Comparison of ENCODE assay signal across 8 cellular contexts in genomic region chr1:62384276-62385005, GRCh38. TPM values are rescaled to one million over a fixed set of nuclear protein-coding genes. Genes with fewer than 3 reads are reported as not detected.
DNase-seq lines count a peak whose midpoint lies in the region; ATAC-seq and TF ChIP-seq lines count a peak whose summit lies in the region.

No MANE protein-coding gene starts in this region.

- TF ChIP-seq RAD21 in SK-N-SH (IDR thresholded peaks at IDR 0.05; ENCODE audit: low read length) = no peak

- H3K9me2 ChIP-seq in SK-N-SH (no peaks in the 10 kb centered on the region), Karpas-422 (replicated peaks; ENCODE audit: insufficient read depth, low read length) (no peaks in the 10 kb centered on the region)

- no peaks in the 10 kb centered on the region for H3K36me3 ChIP-seq in MG63
- H3K36me3 ChIP-seq in SK-N-SH (replicated peaks in 1 of 2; ENCODE audit: control insufficient read depth in 1 of 2, insufficient read depth in 2 of 2, low read length in 1 of 2) = no peaks in the 10 kb centered on the region
- H3K36me3 ChIP-seq in Karpas-422 (ENCODE audit: insufficient read depth, low read length) = no peaks in the 10 kb centered on the region

- no peak overlapping the region for H3K4me3 Mint-ChIP-seq in activated CD8-positive, alpha-beta T cell treated with anti-CD3 and anti-CD28 coated beads, Interleukin-2, amount 10 ng/mL, durations not matched to agents 7 days and 5 days

- H3K27ac ChIP-seq in AG04450 (ENCODE audit: low read depth, low read length) (peak overlapping the region; percentile 4), SK-N-SH (ENCODE audit: low read depth in 2 of 2, low read length in 1 of 2) (peak overlapping the region in 1 of 2 experiments; percentile 78; a peak in 2 of 4 replicates), Karpas-422 (ENCODE audit: low read length) (no peak overlapping the region)

- peak; percentile 80 for DNase-seq in AG04450 (ENCODE audit: low read depth, low spot score)
- peak; percentile 77 for DNase-seq in MG63
- DNase-seq in SK-N-SH = peak; percentile 80
- peak; percentile 89 for DNase-seq in iris pigment epithelial cell (ENCODE audit: low read depth)
- DNase-seq in T-helper 1 cell = no peak
- no peak for DNase-seq in Karpas-422
- no peak for DNase-seq in activated CD8-positive, alpha-beta T cell treated with anti-CD3 and anti-CD28 coated beads, Interleukin-2, amount 10 ng/mL, durations not matched to agents 7 days and 5 days
- no peak for DNase-seq in stimulated activated CD4-positive, alpha-beta T cell treated with anti-CD3 and anti-CD28 coated beads, Interleukin-4, amount 100 ng/mL, for 4 hours

- no peaks in the 10 kb centered on the region for H3K9me3 Mint-ChIP-seq in activated CD8-positive, alpha-beta T cell treated with anti-CD3 and anti-CD28 coated beads, Interleukin-2, amount 10 ng/mL, durations not matched to agents 7 days and 5 days (ENCODE audit: insufficient read depth)

- CTCF ChIA-PET in AG04450 (lab: Charles Lee) = no interaction called here
- CTCF ChIA-PET in SK-N-SH (lab: Yijun Ruan, JAX) = interaction anchor here (0.8 to 1.0 kb wide), 3 partner anchors 22 to 205 kb away, joined by 3 to 4 read pairs (median 3); no protein-coding TSS in a partner anchor
- CTCF ChIA-PET in activated CD8-positive, alpha-beta T cell treated with anti-CD3 and anti-CD28 coated beads, Interleukin-2, amount 10 ng/mL, durations not matched to agents 7 days and 5 days (lab: Charles Lee) = interaction anchor here (1.3 kb wide), 1 partner anchor 209 kb away, joined by 3 read pairs; no protein-coding TSS in a partner anchor

- H3K9me3 ChIP-seq in AG04450 (ENCODE audit: control insufficient read depth, insufficient read depth, low read length) = no peaks in the 10 kb centered on the region
- no peaks in the 10 kb centered on the region for H3K9me3 ChIP-seq in MG63
- no peaks in the 10 kb centered on the region for H3K9me3 ChIP-seq in SK-N-SH
- no peaks in the 10 kb centered on the region for H3K9me3 ChIP-seq in Karpas-422 (ENCODE audit: low read length)

- H3K27me3 Mint-ChIP-seq in activated CD8-positive, alpha-beta T cell treated with anti-CD3 and anti-CD28 coated beads, Interleukin-2, amount 10 ng/mL, durations not matched to agents 7 days and 5 days (ENCODE audit: low read depth) = no peaks in the 10 kb centered on the region

- H3K27ac Mint-ChIP-seq in activated CD8-positive, alpha-beta T cell treated with anti-CD3 and anti-CD28 coated beads, Interleukin-2, amount 10 ng/mL, durations not matched to agents 7 days and 5 days = no peak overlapping the region

- H3F3A ChIP-seq in SK-N-SH (replicated peaks; ENCODE audit: insufficient read depth) = no peaks in the 10 kb centered on the region

- no peak overlapping the region for H3K9ac ChIP-seq in SK-N-SH
- no peak overlapping the region for H3K9ac ChIP-seq in Karpas-422 (ENCODE audit: low read length)

- peak in 1 of 2 experiments; percentile 51; a peak in 1 of 4 replicates for TF ChIP-seq EP300 in SK-N-SH (IDR thresholded peaks at IDR 0.05; ENCODE audit: borderline replicate concordance in 1 of 2, low read depth in 1 of 2, low read length in 1 of 2)

- ATAC-seq in activated CD8-positive, alpha-beta T cell treated with anti-CD3 and anti-CD28 coated beads, Interleukin-2, amount 10 ng/mL, durations not matched to agents 7 days and 5 days = no peak

- H3K4me1 ChIP-seq in SK-N-SH (ENCODE audit: control insufficient read depth in 1 of 2, insufficient read depth in 2 of 2, low read depth in 1 of 2, low read length in 1 of 2) (peaks cover 9 to 15% of the 10 kb centered on the region in 2 experiments; a peak in 3 of 4 replicates), Karpas-422 (ENCODE audit: low read length) (no peaks in the 10 kb centered on the region)

- H3K36me3 Mint-ChIP-seq in activated CD8-positive, alpha-beta T cell treated with anti-CD3 and anti-CD28 coated beads, Interleukin-2, amount 10 ng/mL, durations not matched to agents 7 days and 5 days (ENCODE audit: low read depth) = no peaks in the 10 kb centered on the region

- POLR2A ChIA-PET in AG04450 (lab: Yijun Ruan, JAX) = interaction anchor here (0.6 to 1.0 kb wide), 2 partner anchors 52 to 398 kb away, joined by 3 to 5 read pairs; no protein-coding TSS in a partner anchor
- POLR2A ChIA-PET in SK-N-SH (lab: Yijun Ruan, JAX) = no interaction called here
- POLR2A ChIA-PET in activated CD8-positive, alpha-beta T cell treated with anti-CD3 and anti-CD28 coated beads, Interleukin-2, amount 10 ng/mL, durations not matched to agents 7 days and 5 days (lab: Charles Lee) = no interaction called here

- H3K27me3 ChIP-seq in AG04450 (ENCODE audit: control insufficient read depth, insufficient read depth, low read length) (peaks cover 2% of the 10 kb centered on the region), MG63 (no peaks in the 10 kb centered on the region), SK-N-SH (ENCODE audit: insufficient read depth) (no peaks in the 10 kb centered on the region; the same call in 1 of the 2 replicates), Karpas-422 (ENCODE audit: low read length) (no peaks in the 10 kb centered on the region)

- H3K4me3 ChIP-seq in AG04450 (ENCODE audit: low read depth, low read length) (no peak overlapping the region), MG63 (no peak overlapping the region), SK-N-SH (ENCODE audit: low read depth in 2 of 2, low read length in 1 of 2) (no peak overlapping the region), Karpas-422 (ENCODE audit: low read length) (no peak overlapping the region)

- H3K79me2 ChIP-seq in SK-N-SH (ENCODE audit: insufficient read depth) (no peaks in the 10 kb centered on the region), Karpas-422 (ENCODE audit: low read length) (no peaks in the 10 kb centered on the region)

- H4K20me1 ChIP-seq in SK-N-SH (ENCODE audit: insufficient read depth) (no peaks in the 10 kb centered on the region), Karpas-422 (ENCODE audit: insufficient read depth, low read depth, low read length) (no peaks in the 10 kb centered on the region)

- TF ChIP-seq CTCF in AG04450 (IDR thresholded peaks at IDR 0.05; ENCODE audit: low read depth, low read length) (no peak), SK-N-SH (IDR thresholded peaks at IDR 0.05) (no peak)

- WGBS in SK-N-SH (ENCODE audit: low lambda C conversion rate) = 43% methylated on average over 7 of the region's 7 CpGs

- H2AFZ ChIP-seq in SK-N-SH (ENCODE audit: low read depth) = 0 out of 2 replicates have a peak overlapping the region, but pooled peaks have one; percentile 44
- H2AFZ ChIP-seq in Karpas-422 (ENCODE audit: low read length) = no peak overlapping the region

- no peaks in the 10 kb centered on the region for H3K4me1 Mint-ChIP-seq in activated CD8-positive, alpha-beta T cell treated with anti-CD3 and anti-CD28 coated beads, Interleukin-2, amount 10 ng/mL, durations not matched to agents 7 days and 5 days (ENCODE audit: low read depth)

- no peak overlapping the region for H3K4me2 ChIP-seq in SK-N-SH
- no peak overlapping the region for H3K4me2 ChIP-seq in Karpas-422 (ENCODE audit: low read depth, low read length, poor library complexity, severe bottlenecking)

TF ChIP-seq in SK-N-SH, 30 proteins besides CTCF, POLR2A, EP300 and RAD21:
- TF ChIP-seq FOXJ3 (CRISPR knock-in tag; IDR thresholded peaks at IDR 0.05) (0 out of 2 replicates have a peak, but pooled peaks have one; percentile 25), MXI1 (IDR thresholded peaks at IDR 0.05; ENCODE audit: low read depth, low read length) (peak; percentile 62), GATA2 (CRISPR knock-in tag; IDR thresholded peaks at IDR 0.05) (peak; percentile 56), EZH2phosphoT487 (IDR thresholded peaks at IDR 0.05; ENCODE audit: borderline replicate concordance, low read depth) (no peak), YY1 (IDR thresholded peaks at IDR 0.05; ENCODE audit: low read depth) (no peak), TCF12 (IDR thresholded peaks at IDR 0.05) (peak; percentile 42), CHD2 (IDR thresholded peaks at IDR 0.05; ENCODE audit: low read length, partially characterized antibody) (peak; percentile 73), RCOR1 (IDR thresholded peaks at IDR 0.05; ENCODE audit: low read length) (peak; percentile 93; the same call in 1 of the 2 replicates), JUND (IDR thresholded peaks at IDR 0.05) (no peak), SMC3 (IDR thresholded peaks at IDR 0.05; ENCODE audit: low read depth, low read length) (no peak)

RNA-seq across cellular contexts. Expression of gene USP1, which starts 52.4 kb away (rescaled TPM):
- polyA plus RNA-seq in AG04450 (2011; rRNA removed) (8.4 and 13.8 TPM in 2 replicates), SK-N-SH (2012; rRNA removed) (3.9 and 4.3 TPM in 2 replicates)
- polyA minus RNA-seq in AG04450 (2011; rRNA and poly(A)+ RNA removed) = 2.6 and 6.5 TPM in 2 replicates
- total RNA-seq in MG63 (2014; rRNA removed; shearing (Covaris generic); ENCODE audit: low replicate concordance) = 39.8 and 71.3 TPM in 2 replicates
- 6.5 and 8.3 TPM in 2 replicates for polyA plus RNA-seq in SK-N-SH (2012; cell fraction: cytosol; rRNA removed)
- 3.0 and 3.3 TPM in 2 replicates for polyA plus RNA-seq in SK-N-SH (2012; cell fraction: nucleus; rRNA removed)
- total RNA-seq in Karpas-422 (2014; rRNA removed; shearing (Covaris generic); ENCODE audit: low replicate concordance) = 26.1 and 37.5 TPM in 2 replicates
- total RNA-seq in activated CD8-positive, alpha-beta T cell treated with anti-CD3 and anti-CD28 coated beads, Interleukin-2, amount 10 ng/mL, durations not matched to agents 7 days and 5 days = 10 to 100 TPM; 83.7 to 87.0 TPM

Comparison
In these comparisons a context has a peak if more than half of its experiments do, and no peak if none do; other contexts are left out.
1. DNase-seq: peak in AG04450 (single experiment), MG63 (single experiment), SK-N-SH (single experiment) and iris pigment epithelial cell (single experiment); none in T-helper 1 cell (0 of 5), Karpas-422 (single experiment), activated CD8-positive, alpha-beta T cell treated with anti-CD3 and anti-CD28 coated beads, Interleukin-2, amount 10 ng/mL, durations not matched to agents 7 days and 5 days (single experiment) and stimulated activated CD4-positive, alpha-beta T cell treated with anti-CD3 and anti-CD28 coated beads, Interleukin-4, amount 100 ng/mL, for 4 hours (0 of 2).